In genomic region chr21:45455321-45456013, GRCh38 we compare ENCODE assay signal across 11 cellular contexts. TPM values are rescaled to one million over a fixed set of nuclear protein-coding genes. Genes with fewer than 3 reads are reported as not detected.
DNase-seq lines count a peak whose midpoint lies in the region; ATAC-seq and TF ChIP-seq lines count a peak whose summit lies in the region.
"Had no signal": no experiment of that assay in that cellular context is flagged by ENCODE, and none has a peak within 500 bp of the region (broad histone marks: within the 10 kb centered on the region; RNA-seq: fewer than 3 reads in every experiment).

No MANE protein-coding gene starts in this region.

- H4K20me1 ChIP-seq in Karpas-422 (ENCODE audit: insufficient read depth, low read depth, low read length) = 0 out of 2 replicates have a peak, but pooled peaks cover 3% of the 10 kb centered on the region

- H3K9me2 ChIP-seq in Karpas-422 (replicated peaks; ENCODE audit: insufficient read depth, low read length) = no peaks in the 10 kb centered on the region

- no peaks in the 10 kb centered on the region for H3K27me3 ChIP-seq in Peyer's patch
- no peaks in the 10 kb centered on the region for H3K27me3 ChIP-seq in Karpas-422 (ENCODE audit: low read length)

- intact Hi-C loops in posterior cingulate gyrus (cut with DNase I) = no loop called here

- H3K9ac ChIP-seq in Karpas-422 (ENCODE audit: low read length) = no peak overlapping the region
- H3K9ac ChIP-seq: parathyroid adenoma had no signal

- H3K79me2 ChIP-seq in Karpas-422 (ENCODE audit: low read length) = no peaks in the 10 kb centered on the region
- H3K79me2 ChIP-seq: parathyroid adenoma had no signal

- H3K4me1 ChIP-seq in Peyer's patch (peaks cover 0 to 9% (median 0%) of the 10 kb centered on the region in 4 donors), Karpas-422 (ENCODE audit: low read length) (no peaks in the 10 kb centered on the region)
- H3K4me1 ChIP-seq: parathyroid adenoma had no signal

- H3K9me3 ChIP-seq in Peyer's patch (no peaks in the 10 kb centered on the region), Karpas-422 (ENCODE audit: low read length) (peaks cover 10% of the 10 kb centered on the region)

- H3K36me3 ChIP-seq in Peyer's patch = no peaks in the 10 kb centered on the region
- H3K36me3 ChIP-seq in Karpas-422 (ENCODE audit: insufficient read depth, low read length) = no peaks in the 10 kb centered on the region

- DNase-seq in DMS53 treated with DMSO at 0.1 percent for 48 hours (lab: John Stamatoyannopoulos, UW; ENCODE audit: unreplicated experiment) (peak; percentile 5), Peyer's patch (no peak), fibroblast of gingiva (ENCODE audit: low read depth) (peak; percentile 21), posterior cingulate gyrus (peak in 6 of 10 donors; percentile 15 to 89 (median 64)), Karpas-422 (no peak), SK-N-DZ (ENCODE audit: low spot score) (no peak), SHP77 treated with DMSO at 0.1 percent for 48 hours (lab: John Stamatoyannopoulos, UW) (no peak)
- DNase-seq: dermis blood vessel endothelial cell, T-helper 1 cell had no signal

- no peak for TF ChIP-seq CTCF in Peyer's patch (IDR thresholded peaks at IDR 0.05)

- no peak for TF ChIP-seq POLR2A in Peyer's patch (IDR thresholded peaks at IDR 0.05)

- no peak overlapping the region for H3K4me2 ChIP-seq in Karpas-422 (ENCODE audit: low read depth, low read length, poor library complexity, severe bottlenecking)

- H3K27ac ChIP-seq in Peyer's patch (peak overlapping the region in 3 of 4 donors; percentile 0 to 22 (median 10)), Karpas-422 (ENCODE audit: low read length) (no peak overlapping the region)
- H3K27ac ChIP-seq: parathyroid adenoma had no signal

- H2AFZ ChIP-seq in Karpas-422 (ENCODE audit: low read length) = no peak overlapping the region
- H2AFZ ChIP-seq: parathyroid adenoma had no signal

- H3K4me3 ChIP-seq in Peyer's patch = peak overlapping the region in 2 of 4 donors; percentile 22 to 25
- H3K4me3 ChIP-seq in Karpas-422 (ENCODE audit: low read length) = no peak overlapping the region

- no peak for ATAC-seq in GM18909 (IDR thresholded peaks at IDR 0.05; ENCODE audit: poor library complexity, unreplicated experiment)

RNA-seq across cellular contexts. Expression of gene COL18A1, which starts 50.5 kb away (rescaled TPM):
- total RNA-seq in Peyer's patch = 10 to 100 TPM; 18.6 to 85.0 (median 33.0) TPM
- 0.11 and 0.36 TPM in 2 replicates for total RNA-seq in Karpas-422 (2014; rRNA removed; shearing (Covaris generic); ENCODE audit: low replicate concordance)
- 0.92 and 1.9 TPM in 2 replicates for polyA plus RNA-seq in SK-N-DZ (2014; cell fraction: cytosol; rRNA removed)
- 4.1 and 12.2 TPM in 2 replicates for polyA plus RNA-seq in SK-N-DZ (2014; cell fraction: nucleus; rRNA removed)

Comparison
In these comparisons a context has a peak if more than half of its experiments do, and no peak if none do; other contexts are left out.
1. DNase-seq: peak in DMS53 treated with DMSO at 0.1 percent for 48 hours (single experiment), fibroblast of gingiva (single experiment) and posterior cingulate gyrus (6 of 10); none in Peyer's patch (0 of 3), Karpas-422 (single experiment), SK-N-DZ (single experiment) and SHP77 treated with DMSO at 0.1 percent for 48 hours (single experiment).
2. RNA of gene COL18A1, which starts 50.5 kb away (total RNA-seq): 18.6 to 85.0 TPM in Peyer's patch; 0.11 to 0.36 TPM in Karpas-422; every median in the first group is over 10 times any median in the second.